1 cellular context compared by ENCODE assay signal in the genomic region with DNA sequence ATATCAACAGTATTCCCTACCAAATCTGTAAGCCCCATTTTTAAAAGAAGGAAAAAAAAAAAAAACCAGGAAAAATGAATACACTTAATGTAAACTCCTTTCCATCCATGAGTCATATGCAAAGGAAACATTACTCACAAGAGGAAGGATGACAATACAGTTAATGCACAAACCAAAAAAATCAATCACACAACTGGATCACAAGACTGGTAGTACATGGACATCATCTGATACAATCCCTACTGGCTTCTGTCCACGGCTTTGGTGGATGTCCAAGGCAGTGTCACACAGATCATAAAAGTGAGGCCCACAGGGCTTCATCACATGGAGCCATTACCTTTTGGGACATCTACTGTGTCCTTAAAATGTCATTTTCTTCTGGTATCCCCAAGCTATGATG.
TF ChIP-seq lines count a peak whose summit lies in the region.

No MANE protein-coding gene starts in this region.

TF ChIP-seq in GM23338, 12 proteins besides CTCF, POLR2A, EP300 and RAD21 (continued from another document):
- TF ChIP-seq, protein P1, sequence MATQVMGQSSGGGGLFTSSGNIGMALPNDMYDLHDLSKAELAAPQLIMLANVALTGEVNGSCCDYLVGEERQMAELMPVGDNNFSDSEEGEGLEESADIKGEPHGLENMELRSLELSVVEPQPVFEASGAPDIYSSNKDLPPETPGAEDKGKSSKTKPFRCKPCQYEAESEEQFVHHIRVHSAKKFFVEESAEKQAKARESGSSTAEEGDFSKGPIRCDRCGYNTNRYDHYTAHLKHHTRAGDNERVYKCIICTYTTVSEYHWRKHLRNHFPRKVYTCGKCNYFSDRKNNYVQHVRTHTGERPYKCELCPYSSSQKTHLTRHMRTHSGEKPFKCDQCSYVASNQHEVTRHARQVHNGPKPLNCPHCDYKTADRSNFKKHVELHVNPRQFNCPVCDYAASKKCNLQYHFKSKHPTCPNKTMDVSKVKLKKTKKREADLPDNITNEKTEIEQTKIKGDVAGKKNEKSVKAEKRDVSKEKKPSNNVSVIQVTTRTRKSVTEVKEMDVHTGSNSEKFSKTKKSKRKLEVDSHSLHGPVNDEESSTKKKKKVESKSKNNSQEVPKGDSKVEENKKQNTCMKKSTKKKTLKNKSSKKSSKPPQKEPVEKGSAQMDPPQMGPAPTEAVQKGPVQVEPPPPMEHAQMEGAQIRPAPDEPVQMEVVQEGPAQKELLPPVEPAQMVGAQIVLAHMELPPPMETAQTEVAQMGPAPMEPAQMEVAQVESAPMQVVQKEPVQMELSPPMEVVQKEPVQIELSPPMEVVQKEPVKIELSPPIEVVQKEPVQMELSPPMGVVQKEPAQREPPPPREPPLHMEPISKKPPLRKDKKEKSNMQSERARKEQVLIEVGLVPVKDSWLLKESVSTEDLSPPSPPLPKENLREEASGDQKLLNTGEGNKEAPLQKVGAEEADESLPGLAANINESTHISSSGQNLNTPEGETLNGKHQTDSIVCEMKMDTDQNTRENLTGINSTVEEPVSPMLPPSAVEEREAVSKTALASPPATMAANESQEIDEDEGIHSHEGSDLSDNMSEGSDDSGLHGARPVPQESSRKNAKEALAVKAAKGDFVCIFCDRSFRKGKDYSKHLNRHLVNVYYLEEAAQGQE (IDR thresholded peaks at IDR 0.05; ENCODE audit: unreplicated experiment) = no peak
- TF ChIP-seq EZH2 (IDR thresholded peaks at IDR 0.05; ENCODE audit: low read depth, unreplicated experiment) (no peak), STAT1 (IDR thresholded peaks at IDR 0.05; ENCODE audit: unreplicated experiment) (no peak), NANOG (IDR thresholded peaks at IDR 0.05; ENCODE audit: borderline replicate concordance) (no peak), EZH2phosphoT487 (IDR thresholded peaks at IDR 0.05; ENCODE audit: unreplicated experiment) (no peak)
- TF ChIP-seq, protein P2, sequence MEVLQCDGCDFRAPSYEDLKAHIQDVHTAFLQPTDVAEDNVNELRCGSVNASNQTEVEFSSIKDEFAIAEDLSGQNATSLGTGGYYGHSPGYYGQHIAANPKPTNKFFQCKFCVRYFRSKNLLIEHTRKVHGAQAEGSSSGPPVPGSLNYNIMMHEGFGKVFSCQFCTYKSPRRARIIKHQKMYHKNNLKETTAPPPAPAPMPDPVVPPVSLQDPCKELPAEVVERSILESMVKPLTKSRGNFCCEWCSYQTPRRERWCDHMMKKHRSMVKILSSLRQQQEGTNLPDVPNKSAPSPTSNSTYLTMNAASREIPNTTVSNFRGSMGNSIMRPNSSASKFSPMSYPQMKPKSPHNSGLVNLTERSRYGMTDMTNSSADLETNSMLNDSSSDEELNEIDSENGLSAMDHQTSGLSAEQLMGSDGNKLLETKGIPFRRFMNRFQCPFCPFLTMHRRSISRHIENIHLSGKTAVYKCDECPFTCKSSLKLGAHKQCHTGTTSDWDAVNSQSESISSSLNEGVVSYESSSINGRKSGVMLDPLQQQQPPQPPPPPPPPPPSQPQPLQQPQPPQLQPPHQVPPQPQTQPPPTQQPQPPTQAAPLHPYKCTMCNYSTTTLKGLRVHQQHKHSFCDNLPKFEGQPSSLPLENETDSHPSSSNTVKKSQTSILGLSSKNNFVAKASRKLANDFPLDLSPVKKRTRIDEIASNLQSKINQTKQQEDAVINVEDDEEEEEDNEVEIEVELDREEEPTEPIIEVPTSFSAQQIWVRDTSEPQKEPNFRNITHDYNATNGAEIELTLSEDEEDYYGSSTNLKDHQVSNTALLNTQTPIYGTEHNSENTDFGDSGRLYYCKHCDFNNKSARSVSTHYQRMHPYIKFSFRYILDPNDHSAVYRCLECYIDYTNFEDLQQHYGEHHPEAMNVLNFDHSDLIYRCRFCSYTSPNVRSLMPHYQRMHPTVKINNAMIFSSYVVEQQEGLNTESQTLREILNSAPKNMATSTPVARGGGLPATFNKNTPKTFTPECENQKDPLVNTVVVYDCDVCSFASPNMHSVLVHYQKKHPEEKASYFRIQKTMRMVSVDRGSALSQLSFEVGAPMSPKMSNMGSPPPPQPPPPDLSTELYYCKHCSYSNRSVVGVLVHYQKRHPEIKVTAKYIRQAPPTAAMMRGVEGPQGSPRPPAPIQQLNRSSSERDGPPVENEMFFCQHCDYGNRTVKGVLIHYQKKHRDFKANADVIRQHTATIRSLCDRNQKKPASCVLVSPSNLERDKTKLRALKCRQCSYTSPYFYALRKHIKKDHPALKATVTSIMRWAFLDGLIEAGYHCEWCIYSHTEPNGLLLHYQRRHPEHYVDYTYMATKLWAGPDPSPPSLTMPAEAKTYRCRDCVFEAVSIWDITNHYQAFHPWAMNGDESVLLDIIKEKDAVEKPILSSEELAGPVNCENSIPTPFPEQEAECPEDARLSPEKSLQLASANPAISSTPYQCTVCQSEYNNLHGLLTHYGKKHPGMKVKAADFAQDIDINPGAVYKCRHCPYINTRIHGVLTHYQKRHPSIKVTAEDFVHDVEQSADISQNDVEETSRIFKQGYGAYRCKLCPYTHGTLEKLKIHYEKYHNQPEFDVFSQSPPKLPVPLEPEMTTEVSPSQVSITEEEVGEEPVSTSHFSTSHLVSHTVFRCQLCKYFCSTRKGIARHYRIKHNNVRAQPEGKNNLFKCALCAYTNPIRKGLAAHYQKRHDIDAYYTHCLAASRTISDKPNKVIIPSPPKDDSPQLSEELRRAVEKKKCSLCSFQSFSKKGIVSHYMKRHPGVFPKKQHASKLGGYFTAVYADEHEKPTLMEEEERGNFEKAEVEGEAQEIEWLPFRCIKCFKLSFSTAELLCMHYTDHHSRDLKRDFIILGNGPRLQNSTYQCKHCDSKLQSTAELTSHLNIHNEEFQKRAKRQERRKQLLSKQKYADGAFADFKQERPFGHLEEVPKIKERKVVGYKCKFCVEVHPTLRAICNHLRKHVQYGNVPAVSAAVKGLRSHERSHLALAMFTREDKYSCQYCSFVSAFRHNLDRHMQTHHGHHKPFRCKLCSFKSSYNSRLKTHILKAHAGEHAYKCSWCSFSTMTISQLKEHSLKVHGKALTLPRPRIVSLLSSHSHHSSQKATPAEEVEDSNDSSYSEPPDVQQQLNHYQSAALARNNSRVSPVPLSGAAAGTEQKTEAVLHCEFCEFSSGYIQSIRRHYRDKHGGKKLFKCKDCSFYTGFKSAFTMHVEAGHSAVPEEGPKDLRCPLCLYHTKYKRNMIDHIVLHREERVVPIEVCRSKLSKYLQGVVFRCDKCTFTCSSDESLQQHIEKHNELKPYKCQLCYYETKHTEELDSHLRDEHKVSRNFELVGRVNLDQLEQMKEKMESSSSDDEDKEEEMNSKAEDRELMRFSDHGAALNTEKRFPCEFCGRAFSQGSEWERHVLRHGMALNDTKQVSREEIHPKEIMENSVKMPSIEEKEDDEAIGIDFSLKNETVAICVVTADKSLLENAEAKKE (CRISPR knock-in tag; IDR thresholded peaks at IDR 0.05) = no peak
